Comparison of ENCODE assay signal across 26 cellular contexts in the genomic region with DNA sequence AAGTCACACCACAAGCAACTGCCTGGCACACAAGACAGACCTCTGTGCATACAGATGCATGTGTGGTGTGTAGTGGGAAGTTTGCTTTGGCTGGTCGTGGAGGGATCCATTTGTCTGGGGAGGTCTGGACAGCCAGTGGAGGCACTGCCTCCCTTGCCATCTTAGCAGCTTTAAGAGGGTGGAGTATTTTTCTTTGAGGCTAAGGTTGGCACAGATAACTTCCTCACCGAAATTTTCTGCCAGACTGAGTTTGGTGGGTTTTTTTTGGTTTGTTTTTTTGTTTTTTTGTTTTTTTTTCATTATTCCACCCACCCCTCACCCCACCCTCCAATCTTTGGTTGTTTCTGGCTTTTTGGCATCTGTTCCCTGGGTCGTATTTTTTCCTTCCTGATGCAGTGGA.
"Had no signal": no experiment of that assay in that cellular context is flagged by ENCODE, and none has a peak within 500 bp of the region (broad histone marks: within the 10 kb centered on the region; RNA-seq: fewer than 3 reads in every experiment).

No MANE protein-coding gene starts in this region.

- FAIRE-seq: bronchial epithelial cell had no signal

- H3K27ac ChIP-seq: ascending aorta, body of pancreas, SK-N-MC, VCaP had no signal

- H3K4me3 ChIP-seq: ascending aorta, body of pancreas, SK-N-MC had no signal

- H3K27me3 ChIP-seq: ascending aorta, body of pancreas had no signal

- DNase-seq: activated CD4-positive, alpha-beta memory T cell treated with anti-CD3 and anti-CD28 coated beads, Interleukin-2, amount 10 ng/mL, durations not matched to agents 7 days and 5 days; activated CD4-positive, alpha-beta T cell treated with anti-CD3 and anti-CD28 coated beads, Interleukin-2, amount 10 ng/mL, durations not matched to agents 7 days and 5 days; activated CD4-positive, CD25-positive, alpha-beta regulatory T cell; activated naive CD8-positive, alpha-beta T cell treated with anti-CD3 and anti-CD28 coated beads, Interleukin-2, amount 50 U/mL, for 24 hours; activated T-cell treated with anti-CD3 and anti-CD28 coated beads, Interleukin-2, amount 50 U/mL, for 72 hours; amniotic stem cell; body of pancreas; central memory CD4-positive, alpha-beta T cell; KG1; NCI-H1092; NCI-H1417 treated with DMSO at 0.1 percent for 48 hours; NCI-H1694; NCI-H2029; NCI-H2107; NCI-H2171 treated with DMSO at 0.1 percent for 48 hours; NCI-H226; NCI-H526; NCI-H82; T-helper 1 cell had no signal

- H3K4me1 Mint-ChIP-seq: activated CD4-positive, alpha-beta T cell treated with anti-CD3 and anti-CD28 coated beads, Interleukin-2, amount 10 ng/mL, durations not matched to agents 7 days and 5 days; activated naive CD4-positive, alpha-beta T cell treated with anti-CD3 and anti-CD28 coated beads, Interleukin-2, amount 50 U/mL, for 24 hours had no signal

- H3K36me3 ChIP-seq: ascending aorta had no signal

- H3K4me1 ChIP-seq: ascending aorta, body of pancreas had no signal

- H3K9me3 Mint-ChIP-seq: activated CD4-positive, alpha-beta memory T cell treated with anti-CD3 and anti-CD28 coated beads, Interleukin-2, amount 10 ng/mL, durations not matched to agents 7 days and 5 days; activated CD4-positive, alpha-beta T cell treated with anti-CD3 and anti-CD28 coated beads, Interleukin-2, amount 10 ng/mL, durations not matched to agents 7 days and 5 days; activated naive CD4-positive, alpha-beta T cell treated with anti-CD3 and anti-CD28 coated beads, Interleukin-2, amount 50 U/mL, for 24 hours; activated naive CD8-positive, alpha-beta T cell treated with anti-CD3 and anti-CD28 coated beads, Interleukin-2, amount 50 U/mL, for 24 hours; activated T-cell treated with anti-CD3 and anti-CD28 coated beads, Interleukin-2, amount 50 U/mL, for 72 hours; activated T-helper 2 cell treated with anti-CD3 and anti-CD28 coated beads, Interferon-gamma antibody, Interleukin-2, Interleukin-4, amounts not matched to agents 10 μg/mL and 5 μg/mL and 100 μg/mL, durations not matched to agents 14 hours and 24 hours and 36 hours had no signal

- ATAC-seq: activated naive CD8-positive, alpha-beta T cell treated with anti-CD3 and anti-CD28 coated beads, Interleukin-2, amount 50 U/mL, for 24 hours; activated T-cell treated with anti-CD3 and anti-CD28 coated beads, Interleukin-2, amount 50 U/mL, for 72 hours; body of pancreas; Right ventricle myocardium inferior had no signal

- H3K4me3 Mint-ChIP-seq: activated CD4-positive, alpha-beta memory T cell treated with anti-CD3 and anti-CD28 coated beads, Interleukin-2, amount 10 ng/mL, durations not matched to agents 7 days and 5 days; activated CD4-positive, alpha-beta T cell treated with anti-CD3 and anti-CD28 coated beads, Interleukin-2, amount 10 ng/mL, durations not matched to agents 7 days and 5 days; activated naive CD4-positive, alpha-beta T cell treated with anti-CD3 and anti-CD28 coated beads, Interleukin-2, amount 50 U/mL, for 24 hours; activated naive CD8-positive, alpha-beta T cell treated with anti-CD3 and anti-CD28 coated beads, Interleukin-2, amount 50 U/mL, for 24 hours; activated T-cell treated with anti-CD3 and anti-CD28 coated beads, Interleukin-2, amount 50 U/mL, for 72 hours had no signal

- H3K36me3 Mint-ChIP-seq: activated naive CD4-positive, alpha-beta T cell treated with anti-CD3 and anti-CD28 coated beads, Interleukin-2, amount 50 U/mL, for 24 hours had no signal

- H3K27ac Mint-ChIP-seq: activated CD4-positive, alpha-beta memory T cell treated with anti-CD3 and anti-CD28 coated beads, Interleukin-2, amount 10 ng/mL, durations not matched to agents 7 days and 5 days; activated CD4-positive, alpha-beta T cell treated with anti-CD3 and anti-CD28 coated beads, Interleukin-2, amount 10 ng/mL, durations not matched to agents 7 days and 5 days; activated naive CD4-positive, alpha-beta T cell treated with anti-CD3 and anti-CD28 coated beads, Interleukin-2, amount 50 U/mL, for 24 hours; activated naive CD8-positive, alpha-beta T cell treated with anti-CD3 and anti-CD28 coated beads, Interleukin-2, amount 50 U/mL, for 24 hours; activated T-cell treated with anti-CD3 and anti-CD28 coated beads, Interleukin-2, amount 50 U/mL, for 72 hours; activated T-helper 2 cell treated with anti-CD3 and anti-CD28 coated beads, Interferon-gamma antibody, Interleukin-2, Interleukin-4, amounts not matched to agents 10 μg/mL and 5 μg/mL and 100 μg/mL, durations not matched to agents 14 hours and 24 hours and 36 hours had no signal

- H3K9me3 ChIP-seq: ascending aorta, body of pancreas had no signal

- H3K27me3 Mint-ChIP-seq: activated naive CD4-positive, alpha-beta T cell treated with anti-CD3 and anti-CD28 coated beads, Interleukin-2, amount 50 U/mL, for 24 hours had no signal
